In the genomic region with DNA sequence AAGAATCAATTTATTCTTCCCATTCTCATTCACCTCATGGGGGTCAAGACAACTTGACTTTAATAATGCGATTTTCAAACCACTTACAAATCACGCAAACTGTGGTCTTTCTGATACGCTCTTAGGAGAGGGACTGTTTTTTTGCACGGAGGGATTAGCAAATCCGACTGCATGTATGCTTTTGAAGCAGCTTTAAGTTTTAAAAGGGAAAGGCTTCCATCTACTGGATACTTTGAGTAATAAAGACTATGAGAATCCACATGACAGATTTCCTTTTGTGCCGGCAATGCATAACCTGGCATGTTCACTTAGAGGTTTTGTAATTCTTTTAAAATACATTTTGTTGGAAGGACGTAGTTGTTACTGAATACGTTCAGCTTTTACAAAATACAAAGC, we compare ENCODE assay signal across 9 cellular contexts.
A peak's percentile ranks its signal among the peaks of the same experiment; 100 is the strongest.
DNase-seq lines count a peak whose midpoint lies in the region; ATAC-seq, FAIRE-seq and TF ChIP-seq lines count a peak whose summit lies in the region.
"Had no signal": no experiment of that assay in that cellular context is flagged by ENCODE, and none has a peak within 500 bp of the region (broad histone marks: within the 10 kb centered on the region; RNA-seq: fewer than 3 reads in every experiment).

No MANE protein-coding gene starts in this region.

- H3K27ac Mint-ChIP-seq in activated naive CD8-positive, alpha-beta T cell treated with anti-CD3 and anti-CD28 coated beads, Interleukin-2, amount 50 U/mL, for 24 hours = no peak overlapping the region

- no peaks in the 10 kb centered on the region for H3K36me3 Mint-ChIP-seq in activated naive CD8-positive, alpha-beta T cell treated with anti-CD3 and anti-CD28 coated beads, Interleukin-2, amount 50 U/mL, for 24 hours (ENCODE audit: low read depth)

- TF ChIP-seq CTCF in GM12873 (IDR thresholded peaks at IDR 0.05; ENCODE audit: insufficient read depth, low read depth, low read length, missing control alignments) = peak; percentile 11

- no peaks in the 10 kb centered on the region for H3K9me3 Mint-ChIP-seq in activated naive CD8-positive, alpha-beta T cell treated with anti-CD3 and anti-CD28 coated beads, Interleukin-2, amount 50 U/mL, for 24 hours

- ATAC-seq in HG03439 (IDR thresholded peaks at IDR 0.05; ENCODE audit: unreplicated experiment) = no peak
- ATAC-seq in GM18505 (IDR thresholded peaks at IDR 0.05; ENCODE audit: unreplicated experiment) = no peak
- ATAC-seq in activated naive CD8-positive, alpha-beta T cell treated with anti-CD3 and anti-CD28 coated beads, Interleukin-2, amount 50 U/mL, for 24 hours = no peak
- ATAC-seq: K562 had no signal

- no peak overlapping the region for H3K4me3 Mint-ChIP-seq in activated naive CD8-positive, alpha-beta T cell treated with anti-CD3 and anti-CD28 coated beads, Interleukin-2, amount 50 U/mL, for 24 hours

- DNase-seq in NCI-H1417 (lab: John Stamatoyannopoulos, UW) = peak; percentile 31 to 83 (median 64)
- peak; percentile 14 for DNase-seq in iPS-NIHi11 (ENCODE audit: low spot score)
- no peak for DNase-seq in activated naive CD8-positive, alpha-beta T cell treated with anti-CD3 and anti-CD28 coated beads, Interleukin-2, amount 50 U/mL, for 24 hours
- no peak for DNase-seq in NCI-H128 (lab: John Stamatoyannopoulos, UW; ENCODE audit: unreplicated experiment)

- peaks cover 4% of the 10 kb centered on the region for H3K27me3 Mint-ChIP-seq in activated naive CD8-positive, alpha-beta T cell treated with anti-CD3 and anti-CD28 coated beads, Interleukin-2, amount 50 U/mL, for 24 hours

- H3K4me1 Mint-ChIP-seq in activated naive CD8-positive, alpha-beta T cell treated with anti-CD3 and anti-CD28 coated beads, Interleukin-2, amount 50 U/mL, for 24 hours = no peaks in the 10 kb centered on the region

- no peak for TF ChIP-seq POLR2A in GM18505 (IDR thresholded peaks at IDR 0.05; ENCODE audit: borderline replicate concordance, extremely low read depth, insufficient read depth, insufficient read length)

- FAIRE-seq in TTC549 (lab: Jason Lieb, UNC) = peak; percentile 46
- FAIRE-seq: K562 had no signal

Comparison
In these comparisons a context has a peak if more than half of its experiments do, and no peak if none do; other contexts are left out.
1. DNase-seq: peak in NCI-H1417 (3 of 3) and iPS-NIHi11 (single experiment); none in activated naive CD8-positive, alpha-beta T cell treated with anti-CD3 and anti-CD28 coated beads, Interleukin-2, amount 50 U/mL, for 24 hours (single experiment) and NCI-H128 (single experiment).